8 cellular contexts compared by ENCODE assay signal in genomic region chr9:135961277-135961705, GRCh38. TPM values are rescaled to one million over a fixed set of nuclear protein-coding genes. Genes with fewer than 3 reads are reported as not detected.
DNase-seq lines count a peak whose midpoint lies in the region; FAIRE-seq and TF ChIP-seq lines count a peak whose summit lies in the region.

Gene UBAC1 (minus strand): TSS chr9:135961373. CDS start chr9:135961162, 211 bp downstream.

- peak within 1 kb of the TSS; percentile 68 for H3K4me2 ChIP-seq in neuronal stem cell (ENCODE audit: insufficient read depth, low read length, poor library complexity, severe bottlenecking)

- H3K27me3 ChIP-seq in neuronal stem cell (ENCODE audit: control insufficient read depth in 3 of 3, insufficient read depth in 3 of 3, low read depth in 1 of 3, low read length in 3 of 3) (peaks cover 0 to 10% (median 0%) of the 10 kb centered on the region in 3 experiments), subcutaneous abdominal adipose tissue (ENCODE audit: control insufficient read depth in 5 of 5, insufficient read depth in 4 of 5, low read length in 5 of 5) (no peaks in the 10 kb centered on the region)

- peak within 1 kb of the TSS; percentile 93 for H3K18ac ChIP-seq in neuronal stem cell (ENCODE audit: low read length)

- H3K4ac ChIP-seq in neuronal stem cell (ENCODE audit: low read length) = no peak within 1 kb of the TSS

- H3K27ac ChIP-seq in neuronal stem cell (replicated peaks; ENCODE audit: low read length) = no peak within 1 kb of the TSS
- peak within 1 kb of the TSS; percentile 71 for H3K27ac ChIP-seq in subcutaneous abdominal adipose tissue (ENCODE audit: low read depth, low read length)

- no CpG with 5 or more reads among the region's 53 CpGs for WGBS in neuronal stem cell (ENCODE audit: extremely low coverage in 2 of 2, insufficient read length in 2 of 2, insufficient replicate concordance in 1 of 2), 2 donors

- FAIRE-seq in frontal cortex (lab: Jason Lieb, UNC) = no peak

- peak; percentile 95 for DNase-seq in GDM1 (lab: John Stamatoyannopoulos, UW)
- peak; percentile 72 for DNase-seq in HFF-Myc (ENCODE audit: extremely low read depth, low read depth)
- peak; percentile 93 for DNase-seq in MV-4-11 (lab: John Stamatoyannopoulos, UW)
- peak; percentile 95 for DNase-seq in SK-MEL-5 (ENCODE audit: low read depth, low spot score)
- DNase-seq in activated naive CD4-positive, alpha-beta T cell treated with Interleukin-2 at 50 U/mL for 16 hours = peak; percentile 96
- peak; percentile 100 for DNase-seq in frontal cortex (ENCODE audit: low spot score in 2 of 2)
- peak; percentile 94 for DNase-seq in neuronal stem cell (ENCODE audit: low spot score)

- H3K9ac ChIP-seq in neuronal stem cell (ENCODE audit: low read depth, low read length, poor library complexity) (peak within 1 kb of the TSS; percentile 97), subcutaneous abdominal adipose tissue (ENCODE audit: low read length in 5 of 5) (peak within 1 kb of the TSS; percentile 61 to 87 (median 82))

- H2BK12ac ChIP-seq in neuronal stem cell (ENCODE audit: low read length) = no peak within 1 kb of the TSS

- H3K9me3 ChIP-seq in neuronal stem cell (replicated peaks in 1 of 2; ENCODE audit: control insufficient read depth in 2 of 2, insufficient read depth in 1 of 2, low read depth in 1 of 2, low read length in 2 of 2) (no peaks in the 10 kb centered on the region), subcutaneous abdominal adipose tissue (ENCODE audit: control insufficient read depth in 5 of 5, low read length in 5 of 5) (no peaks in the 10 kb centered on the region)

- H4K8ac ChIP-seq in neuronal stem cell (ENCODE audit: low read depth, low read length) = no peak within 1 kb of the TSS

- no peak for TF ChIP-seq CTCF in HFF-Myc (IDR thresholded peaks at IDR 0.05; ENCODE audit: low read depth, low read length, missing control alignments)

- no peak within 1 kb of the TSS for H2BK5ac ChIP-seq in neuronal stem cell (ENCODE audit: low read length)

- no peak within 1 kb of the TSS for H2BK15ac ChIP-seq in neuronal stem cell (ENCODE audit: low read length)

- peaks cover 10 to 23% of the 10 kb centered on the region in 2 donors for H3K4me1 ChIP-seq in neuronal stem cell (ENCODE audit: control insufficient read depth in 2 of 2, insufficient read depth in 1 of 2, low read depth in 1 of 2, low read length in 2 of 2)
- peaks cover 6 to 31% (median 27%) of the 10 kb centered on the region in 5 donors for H3K4me1 ChIP-seq in subcutaneous abdominal adipose tissue (ENCODE audit: control insufficient read depth in 5 of 5, insufficient read depth in 5 of 5, low read length in 5 of 5)

- no peak within 1 kb of the TSS for H3K23ac ChIP-seq in neuronal stem cell (ENCODE audit: low read depth, low read length, poor library complexity)

- peaks cover 0 to 5% of the 10 kb centered on the region in 2 donors for H3K36me3 ChIP-seq in neuronal stem cell (replicated peaks in 1 of 2; ENCODE audit: control insufficient read depth in 2 of 2, insufficient read depth in 2 of 2, low read length in 2 of 2)
- no peaks in the 10 kb centered on the region for H3K36me3 ChIP-seq in subcutaneous abdominal adipose tissue (ENCODE audit: control insufficient read depth in 5 of 5, insufficient read depth in 5 of 5, low read length in 5 of 5)

- H2AK5ac ChIP-seq in neuronal stem cell (ENCODE audit: low read depth, low read length) = peak within 1 kb of the TSS; percentile 62

- H2BK120ac ChIP-seq in neuronal stem cell (ENCODE audit: low read depth, low read length) = no peak within 1 kb of the TSS

- H3K4me3 ChIP-seq in HFF-Myc (replicated peaks; ENCODE audit: low read depth, low read length) (peak within 1 kb of the TSS; percentile 79), neuronal stem cell (ENCODE audit: low read length in 2 of 2) (peak within 1 kb of the TSS; percentile 91 to 92), subcutaneous abdominal adipose tissue (ENCODE audit: low read depth in 1 of 5, low read length in 5 of 5) (peak within 1 kb of the TSS; percentile 65 to 81 (median 72))

- in situ Hi-C loops in SK-MEL-5 (cut with HindIII; ENCODE audit: low pct_unique_long_range_greater_than_20kb, low sequenced_read_pairs) = no loop called here

- H4K91ac ChIP-seq in neuronal stem cell (ENCODE audit: low read depth, low read length, poor library complexity) = no peak within 1 kb of the TSS

- H3K14ac ChIP-seq in neuronal stem cell (ENCODE audit: low read length) = no peak within 1 kb of the TSS

- H2AFZ ChIP-seq in neuronal stem cell (ENCODE audit: low read length) = peak within 1 kb of the TSS; percentile 93

- H3K79me1 ChIP-seq in neuronal stem cell (ENCODE audit: low read depth, low read length) = peaks cover 8% of the 10 kb centered on the region

RNA-seq across cellular contexts. Expression of gene UBAC1, which starts in this region (rescaled TPM):
- total RNA-seq in SK-MEL-5 (2014; rRNA removed; shearing (Covaris generic)) = 53.4 and 57.4 TPM in 2 replicates
- 50.7 and 51.8 TPM in 2 replicates for polyA plus RNA-seq in SK-MEL-5 (2015; cell fraction: cytosol; rRNA removed)
- polyA plus RNA-seq in SK-MEL-5 (2015; cell fraction: nucleus; rRNA removed) = 108 and 120 TPM in 2 replicates
- 35.5 TPM for total RNA-seq in frontal cortex
- polyA plus RNA-seq in neuronal stem cell (2013, experiment 1 of 2) = 44.5 TPM
- polyA plus RNA-seq in neuronal stem cell (2013, experiment 2 of 2) = 42.3 TPM
